Comparison of ENCODE assay signal across 11 cellular contexts in the genomic region with DNA sequence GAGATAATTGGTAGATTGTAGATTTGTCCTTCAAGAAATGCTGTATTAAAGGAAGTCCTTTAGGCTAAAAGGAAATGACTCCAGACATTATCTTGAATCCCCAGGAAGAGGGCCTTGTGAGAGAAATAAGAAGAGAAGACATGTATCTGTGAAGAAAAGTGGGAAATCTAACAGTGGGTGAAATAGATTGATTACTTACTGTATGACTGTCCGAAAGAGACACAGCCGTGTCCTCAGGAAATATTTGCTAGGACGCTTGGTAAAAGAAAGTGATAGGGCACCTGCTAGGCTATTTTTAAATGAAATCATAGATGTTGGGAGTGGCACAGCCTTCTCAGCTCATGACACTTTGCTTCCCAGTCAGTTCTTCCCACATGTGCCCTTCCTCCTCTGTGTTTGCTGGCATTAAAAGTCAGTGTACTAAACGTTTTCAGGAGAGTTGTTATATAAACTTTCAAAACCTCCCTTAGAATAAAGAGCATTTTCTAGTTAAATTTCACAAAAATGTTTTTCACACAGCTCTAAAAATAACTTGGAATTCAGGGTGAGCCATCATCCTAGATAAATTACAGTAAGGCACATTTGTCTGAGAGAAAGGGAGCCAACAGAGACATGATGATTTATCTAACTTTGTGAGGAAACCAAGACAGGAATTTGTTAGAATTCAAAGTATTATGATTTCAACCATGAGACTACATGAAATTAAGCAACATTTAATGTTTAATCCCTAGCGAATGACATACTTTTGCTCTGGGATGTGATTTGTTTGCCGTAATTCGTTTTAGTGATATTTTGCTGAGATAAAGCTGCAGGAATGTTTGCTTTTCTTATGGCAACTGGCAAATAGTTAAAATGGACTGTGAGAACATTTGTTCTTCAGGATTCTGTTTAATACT. TPM values are rescaled to one million over a fixed set of nuclear protein-coding genes. Genes with fewer than 3 reads are reported as not detected.
DNase-seq lines count a peak whose midpoint lies in the region; ATAC-seq and TF ChIP-seq lines count a peak whose summit lies in the region.
"Had no signal": no experiment of that assay in that cellular context is flagged by ENCODE, and none has a peak within 500 bp of the region (broad histone marks: within the 10 kb centered on the region; RNA-seq: fewer than 3 reads in every experiment).

No MANE protein-coding gene starts in this region.

- H3K9ac ChIP-seq in rectal smooth muscle tissue (ENCODE audit: low read length): no peak overlapping the region

- H3K9me3 Mint-ChIP-seq in activated CD8-positive, alpha-beta memory T cell treated with anti-CD3 and anti-CD28 coated beads, Interleukin-2, amount 10 ng/mL, durations not matched to agents 7 days and 5 days (ENCODE audit: low read depth): no peaks in the 10 kb centered on the region

- H3K27ac ChIP-seq in caudate nucleus (ENCODE audit: low read depth, low read length): peak overlapping the region; percentile 60
- peak overlapping the region; percentile 58 for H3K27ac ChIP-seq in rectal smooth muscle tissue (ENCODE audit: low read depth, low read length)
- H3K27ac ChIP-seq in A673 (ENCODE audit: low read depth, low read length, poor library complexity, severe bottlenecking): no peak overlapping the region
- H3K27ac ChIP-seq: C4-2B had no signal

- no peaks in the 10 kb centered on the region for H3K36me3 ChIP-seq in rectal smooth muscle tissue (ENCODE audit: control insufficient read depth, insufficient read depth, low read length)
- H3K36me3 ChIP-seq in A673 (ENCODE audit: insufficient read depth, low read length, poor library complexity, severe bottlenecking): no peaks in the 10 kb centered on the region

- H3K4me1 Mint-ChIP-seq in activated CD8-positive, alpha-beta memory T cell treated with anti-CD3 and anti-CD28 coated beads, Interleukin-2, amount 10 ng/mL, durations not matched to agents 7 days and 5 days: peaks cover 10% of the 10 kb centered on the region

- POLR2A ChIA-PET in A673 (lab: Charles Lee; ENCODE audit: low non-redundant PET): no interaction called here

- peaks cover 2% of the 10 kb centered on the region for H3K36me3 Mint-ChIP-seq in activated CD8-positive, alpha-beta memory T cell treated with anti-CD3 and anti-CD28 coated beads, Interleukin-2, amount 10 ng/mL, durations not matched to agents 7 days and 5 days

- ATAC-seq in activated CD8-positive, alpha-beta memory T cell treated with anti-CD3 and anti-CD28 coated beads, Interleukin-2, amount 10 ng/mL, durations not matched to agents 7 days and 5 days: no peak
- ATAC-seq: activated CD4-positive, CD25-positive, alpha-beta regulatory T cell treated with anti-CD3 and anti-CD28 coated beads, Interleukin-2, amount 50 U/mL, for 24 hours had no signal

- H3K27ac Mint-ChIP-seq in activated CD8-positive, alpha-beta memory T cell treated with anti-CD3 and anti-CD28 coated beads, Interleukin-2, amount 10 ng/mL, durations not matched to agents 7 days and 5 days: no peak overlapping the region

- CTCF ChIA-PET in A673 (lab: Charles Lee): no interaction called here
- CTCF ChIA-PET in activated CD8-positive, alpha-beta memory T cell treated with anti-CD3 and anti-CD28 coated beads, Interleukin-2, amount 10 ng/mL, durations not matched to agents 7 days and 5 days (lab: Charles Lee): no interaction called here

- no TSS peak for BruUV-seq in A673 (replicated peaks; lab: Mats Ljungman, UMichigan)

- H3K4me3 Mint-ChIP-seq in activated CD8-positive, alpha-beta memory T cell treated with anti-CD3 and anti-CD28 coated beads, Interleukin-2, amount 10 ng/mL, durations not matched to agents 7 days and 5 days: no peak overlapping the region

- H3K9me3 ChIP-seq in A673 (ENCODE audit: low read depth, low read length, poor library complexity, severe bottlenecking): no peaks in the 10 kb centered on the region

- intact Hi-C loops in A673 (cut with micrococcal nuclease; ENCODE audit: unreplicated experiment): no loop called here

- H3K27me3 ChIP-seq in rectal smooth muscle tissue (ENCODE audit: control insufficient read depth, insufficient read depth, low read length): no peaks in the 10 kb centered on the region
- H3K27me3 ChIP-seq in A673 (replicated peaks; ENCODE audit: insufficient read depth, low read depth, low read length, poor library complexity): no peaks in the 10 kb centered on the region

- no peak overlapping the region for H3K4me3 ChIP-seq in rectal smooth muscle tissue (ENCODE audit: low read length)
- no peak overlapping the region for H3K4me3 ChIP-seq in A673 (ENCODE audit: low read depth, low read length, poor library complexity, severe bottlenecking)

- no peak for TF ChIP-seq CTCF in A673 (conservative IDR thresholded peaks at IDR 0.05; ENCODE audit: low read depth, low read length)

- no peaks in the 10 kb centered on the region for H3K27me3 Mint-ChIP-seq in activated CD8-positive, alpha-beta memory T cell treated with anti-CD3 and anti-CD28 coated beads, Interleukin-2, amount 10 ng/mL, durations not matched to agents 7 days and 5 days

- DNase-seq in AG20443 (ENCODE audit: low spot score): peak; percentile 61
- peak in 9 of 61 donors; percentile 4 to 65 (median 16) for DNase-seq in caudate nucleus (lab: John Stamatoyannopoulos, UW)
- peak; percentile 34 for DNase-seq in inferior parietal cortex (ENCODE audit: extremely low spot score)
- no peak for DNase-seq in A673 (ENCODE audit: low spot score)
- no peak for DNase-seq in AML-193 (lab: John Stamatoyannopoulos, UW)
- DNase-seq in NCI-H1436 (lab: John Stamatoyannopoulos, UW): no peak
- DNase-seq in activated CD8-positive, alpha-beta memory T cell treated with anti-CD3 and anti-CD28 coated beads, Interleukin-2, amount 10 ng/mL, durations not matched to agents 7 days and 5 days: no peak
- DNase-seq: activated gamma-delta T cell had no signal

- H3K4me1 ChIP-seq in rectal smooth muscle tissue (ENCODE audit: control insufficient read depth, insufficient read depth, low read length) (peaks cover 15% of the 10 kb centered on the region), A673 (ENCODE audit: insufficient read depth, low read length, poor library complexity, severe bottlenecking) (no peaks in the 10 kb centered on the region)

RNA-seq across cellular contexts. Expression of gene DHRS7B, which starts 35.0 kb away (rescaled TPM):
- 19.0 and 23.4 TPM in 2 replicates for total RNA-seq in A673 (2021)
- total RNA-seq in activated CD8-positive, alpha-beta memory T cell treated with anti-CD3 and anti-CD28 coated beads, Interleukin-2, amount 10 ng/mL, durations not matched to agents 7 days and 5 days: 10 to 100 TPM; 18.8 to 19.0 TPM

RNA-seq across cellular contexts. Expression of gene TMEM11, which starts 52.2 kb away (rescaled TPM):
- total RNA-seq in A673 (2021): 46.5 and 47.6 TPM in 2 replicates
- 10 to 100 TPM; 24.8 to 29.3 TPM for total RNA-seq in activated CD8-positive, alpha-beta memory T cell treated with anti-CD3 and anti-CD28 coated beads, Interleukin-2, amount 10 ng/mL, durations not matched to agents 7 days and 5 days

Comparison
In these comparisons a context has a peak if more than half of its experiments do, and no peak if none do; other contexts are left out.
1. DNase-seq: peak in AG20443 (single experiment) and inferior parietal cortex (single experiment); none in A673 (single experiment), AML-193 (0 of 2), NCI-H1436 (single experiment) and activated CD8-positive, alpha-beta memory T cell treated with anti-CD3 and anti-CD28 coated beads, Interleukin-2, amount 10 ng/mL, durations not matched to agents 7 days and 5 days (single experiment).